ENCODE assay signal across 2 cellular contexts in the genomic region with DNA sequence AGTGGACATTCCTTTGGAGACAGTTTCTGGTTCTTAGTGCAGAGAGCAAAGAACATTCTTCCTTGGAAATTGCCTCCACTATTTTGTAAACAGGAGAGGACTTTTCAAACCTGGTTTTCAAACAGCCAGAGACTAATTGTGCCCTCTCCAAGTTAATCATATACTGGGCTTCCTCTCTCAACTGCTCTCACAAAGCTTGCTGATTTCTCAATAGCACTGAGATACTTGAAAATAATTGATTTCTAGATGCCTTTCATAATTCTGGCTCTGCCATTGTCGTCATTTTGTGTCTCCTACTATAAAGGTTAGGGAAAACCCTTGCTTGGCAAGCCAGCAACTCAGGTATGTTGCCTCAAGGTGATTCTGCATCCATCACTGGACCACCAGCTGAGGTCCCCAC.
TF ChIP-seq lines count a peak whose summit lies in the region.

No MANE protein-coding gene starts in this region.

TF ChIP-seq in A549, 52 proteins besides CTCF, POLR2A, EP300 and RAD21:
- TF ChIP-seq CEBPB (IDR thresholded peaks at IDR 0.05) (peak in 1 of 2 experiments; percentile 27; a peak in 1 of 4 replicates), RFX5 (IDR thresholded peaks at IDR 0.05) (no peak)
TF ChIP-seq in A549: peak in this region for 1.

TF ChIP-seq in IMR-90, 13 proteins besides CTCF, POLR2A, EP300 and RAD21:
- no peak for TF ChIP-seq RFX5 (IDR thresholded peaks at IDR 0.05; ENCODE audit: low read depth, low read length)
- TF ChIP-seq CHD1 (IDR thresholded peaks at IDR 0.05; ENCODE audit: low read depth, low read length) = no peak
- no peak for TF ChIP-seq RCOR1 (IDR thresholded peaks at IDR 0.05; ENCODE audit: insufficient replicate concordance, low read length)
- TF ChIP-seq USF2 (IDR thresholded peaks at IDR 0.05; ENCODE audit: low read depth, low read length) = no peak
- no peak for TF ChIP-seq NFE2L2 (IDR thresholded peaks at IDR 0.05; ENCODE audit: low read depth, low read length)
- TF ChIP-seq MXI1 (IDR thresholded peaks at IDR 0.05; ENCODE audit: borderline replicate concordance, low read depth, low read length) = no peak
- TF ChIP-seq MAFK (IDR thresholded peaks at IDR 0.05; ENCODE audit: low read depth, low read length) = no peak
TF ChIP-seq in IMR-90: peak in this region for 0.
